Comparison of ENCODE assay signal across 8 cellular contexts in genomic region chr1:206634365-206635079, GRCh38. TPM values are rescaled to one million over a fixed set of nuclear protein-coding genes. Genes with fewer than 3 reads are reported as not detected.
DNase-seq lines count a peak whose midpoint lies in the region; ATAC-seq and TF ChIP-seq lines count a peak whose summit lies in the region.

No MANE protein-coding gene starts in this region.

- H3K27ac ChIP-seq in muscle layer of colon (ENCODE audit: low read depth, low read length) = peak overlapping the region; percentile 84

- H3K4me1 ChIP-seq in muscle layer of colon (ENCODE audit: insufficient read depth, low read length) = peaks cover 9% of the 10 kb centered on the region

- H3K27me3 Mint-ChIP-seq in activated T-cell treated with anti-CD3 and anti-CD28 coated beads, Interleukin-2, amount 50 U/mL, for 72 hours (ENCODE audit: low read depth) = peaks cover 22% of the 10 kb centered on the region

- H3K27ac Mint-ChIP-seq in activated T-cell treated with anti-CD3 and anti-CD28 coated beads, Interleukin-2, amount 50 U/mL, for 72 hours = peak overlapping the region; percentile 93

- H3K36me3 Mint-ChIP-seq in activated T-cell treated with anti-CD3 and anti-CD28 coated beads, Interleukin-2, amount 50 U/mL, for 72 hours (ENCODE audit: insufficient read depth in 2 of 2) = no peaks in the 10 kb centered on the region

- no peak for ATAC-seq in activated T-cell treated with anti-CD3 and anti-CD28 coated beads, Interleukin-2, amount 50 U/mL, for 72 hours (replicated peaks in 1 of 2)
- peak; percentile 43 for ATAC-seq in esophagus mucosa
- ATAC-seq in HG03175 (IDR thresholded peaks at IDR 0.05; ENCODE audit: unreplicated experiment) = no peak

- H3K9me3 ChIP-seq in muscle layer of colon (ENCODE audit: low read length) = no peaks in the 10 kb centered on the region

- no peaks in the 10 kb centered on the region for H3K36me3 ChIP-seq in muscle layer of colon (ENCODE audit: insufficient read depth, low read length)

- H3K9ac ChIP-seq in muscle layer of colon (ENCODE audit: low read length) = peak overlapping the region; percentile 28

- peak; percentile 73 for TF ChIP-seq RAD21 in Ishikawa (IDR thresholded peaks at IDR 0.05; ENCODE audit: low read depth)

- H3K4me1 Mint-ChIP-seq in activated T-cell treated with anti-CD3 and anti-CD28 coated beads, Interleukin-2, amount 50 U/mL, for 72 hours (ENCODE audit: low read depth) = peaks cover 40% of the 10 kb centered on the region

- H3K9me3 Mint-ChIP-seq in activated T-cell treated with anti-CD3 and anti-CD28 coated beads, Interleukin-2, amount 50 U/mL, for 72 hours = no peaks in the 10 kb centered on the region

- H3K4me3 Mint-ChIP-seq in activated T-cell treated with anti-CD3 and anti-CD28 coated beads, Interleukin-2, amount 50 U/mL, for 72 hours = peak overlapping the region; percentile 88 to 89

- H3K4me3 ChIP-seq in muscle layer of colon (ENCODE audit: low read depth in 1 of 2, low read length in 2 of 2) = peak overlapping the region in 1 of 2 donors; percentile 63

- no peak for TF ChIP-seq EP300 in Ishikawa (IDR thresholded peaks at IDR 0.05; ENCODE audit: borderline replicate concordance)

- peak; percentile 90 for DNase-seq in COLO829 (ENCODE audit: low spot score)
- peak; percentile 52 for DNase-seq in OCI-M2 (lab: John Stamatoyannopoulos, UW; ENCODE audit: unreplicated experiment)
- DNase-seq in activated T-cell treated with anti-CD3 and anti-CD28 coated beads, Interleukin-2, amount 50 U/mL, for 72 hours = peak; percentile 83 to 84
- peak; percentile 66 for DNase-seq in stimulated activated CD8-positive, alpha-beta memory T cell treated with anti-CD3 and anti-CD28 coated beads, Interleukin-4, amount 100 ng/mL, for 24 hours (ENCODE audit: low read depth)

- no peaks in the 10 kb centered on the region for H3K27me3 ChIP-seq in muscle layer of colon (ENCODE audit: control insufficient read depth in 1 of 2, insufficient read depth in 2 of 2, low read length in 2 of 2)

TF ChIP-seq in Ishikawa, 13 proteins besides CTCF, POLR2A, EP300 and RAD21:
- TF ChIP-seq ZBTB7A (IDR thresholded peaks at IDR 0.05; ENCODE audit: low read depth) (no peak), TEAD4 (IDR thresholded peaks at IDR 0.05) (0 out of 2 replicates have a peak, but pooled peaks have one; percentile 11)
- TF ChIP-seq, protein P1, sequence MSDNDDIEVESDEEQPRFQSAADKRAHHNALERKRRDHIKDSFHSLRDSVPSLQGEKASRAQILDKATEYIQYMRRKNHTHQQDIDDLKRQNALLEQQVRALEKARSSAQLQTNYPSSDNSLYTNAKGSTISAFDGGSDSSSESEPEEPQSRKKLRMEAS (IDR thresholded peaks at IDR 0.05) = peak; percentile 39; the same call in 1 of the 2 replicates

RNA-seq across cellular contexts. Expression of gene DYRK3, which starts 0.8 kb away (rescaled TPM):
- total RNA-seq in activated T-cell treated with anti-CD3 and anti-CD28 coated beads, Interleukin-2, amount 50 U/mL, for 72 hours = 1 to 10 TPM; 5.9 to 8.7 TPM
- 6.1 TPM for total RNA-seq in esophagus mucosa

RNA-seq across cellular contexts. Expression of gene EIF2D, which starts 22.3 kb away (rescaled TPM):
- total RNA-seq in activated T-cell treated with anti-CD3 and anti-CD28 coated beads, Interleukin-2, amount 50 U/mL, for 72 hours = 100 to 1,000 TPM; 129 to 158 TPM
- 41.8 TPM for total RNA-seq in esophagus mucosa

RNA-seq across cellular contexts. Expression of gene MAPKAPK2, which starts 50.2 kb away (rescaled TPM):
- 100 to 1,000 TPM; 101 to 102 TPM for total RNA-seq in activated T-cell treated with anti-CD3 and anti-CD28 coated beads, Interleukin-2, amount 50 U/mL, for 72 hours
- 47.3 TPM for total RNA-seq in esophagus mucosa
